20 cellular contexts compared by ENCODE assay signal in the genomic region with DNA sequence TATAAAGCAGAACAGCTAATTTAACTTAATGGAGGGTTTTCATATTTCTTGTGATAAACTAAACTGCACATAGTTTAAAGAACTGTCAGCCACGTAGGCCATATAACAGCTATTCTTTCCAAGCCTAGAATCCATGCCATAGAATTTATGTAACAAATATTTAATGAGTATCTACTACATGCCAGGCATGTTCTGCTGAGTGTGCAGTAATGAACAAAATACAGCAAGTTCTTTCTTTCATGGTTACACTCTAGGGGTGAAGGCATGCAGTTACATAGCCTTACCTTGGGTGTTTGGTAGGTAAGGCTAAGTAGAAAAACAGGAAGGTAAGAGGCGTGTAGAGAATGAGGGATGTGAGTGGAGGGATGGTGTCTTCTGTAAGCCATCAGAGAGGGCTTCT. TPM values are rescaled to one million over a fixed set of nuclear protein-coding genes. Genes with fewer than 3 reads are reported as not detected.
DNase-seq lines count a peak whose midpoint lies in the region; ATAC-seq and TF ChIP-seq lines count a peak whose summit lies in the region.
"Had no signal": no experiment of that assay in that cellular context is flagged by ENCODE, and none has a peak within 500 bp of the region (broad histone marks: within the 10 kb centered on the region; RNA-seq: fewer than 3 reads in every experiment).

No MANE protein-coding gene starts in this region.

- no peak overlapping the region for H3K4me3 ChIP-seq in Peyer's patch
- H3K4me3 ChIP-seq in stomach = no peak overlapping the region
- H3K4me3 ChIP-seq: lung had no signal

- POLR2A ChIA-PET in T-cell (lab: Charles Lee) = interaction anchor here in 1 of 2 donors (0.5 kb wide), 1 partner anchor 102 kb away, joined by 3 read pairs; no protein-coding TSS in a partner anchor

- CTCF ChIA-PET in activated naive CD4-positive, alpha-beta T cell treated with anti-CD3 and anti-CD28 coated beads, Interleukin-2, amount 10 ng/mL, durations not matched to agents 7 days and 5 days (lab: Charles Lee) = interaction anchor here (0.9 kb wide), 1 partner anchor 89 kb away, joined by 3 read pairs; no protein-coding TSS in a partner anchor
- CTCF ChIA-PET in T-cell (lab: Charles Lee) = interaction anchor here (0.6 to 1.1 kb wide), 4 partner anchors 9 to 275 kb away, joined by 3 to 4 read pairs (median 3); no protein-coding TSS in a partner anchor

- no peak for ATAC-seq in activated naive CD4-positive, alpha-beta T cell treated with anti-CD3 and anti-CD28 coated beads, Interleukin-2, amount 50 U/mL, for 72 hours
- no peak for ATAC-seq in T-cell (replicated peaks in 1 of 4)
- ATAC-seq in esophagus mucosa = peak; percentile 27
- no peak for ATAC-seq in GM21528 (IDR thresholded peaks at IDR 0.05; ENCODE audit: low FRiP score, unreplicated experiment)
- ATAC-seq: activated CD8-positive, alpha-beta memory T cell treated with anti-CD3 and anti-CD28 coated beads, Interleukin-2, amount 10 ng/mL, durations not matched to agents 7 days and 5 days; HCT116 had no signal

- TF ChIP-seq POLR2A in Peyer's patch (IDR thresholded peaks at IDR 0.05) (no peak), stomach (IDR thresholded peaks at IDR 0.05) (no peak)

- no peak overlapping the region for H3K27ac ChIP-seq in Peyer's patch
- H3K27ac ChIP-seq in stomach = no peak overlapping the region

- intact Hi-C loops in stomach (cut with DNase I; ENCODE audit: low total_unique reads) = no loop called here

- TF ChIP-seq EP300 in stomach (IDR thresholded peaks at IDR 0.05) = no peak

- H3K4me1 Mint-ChIP-seq in activated naive CD4-positive, alpha-beta T cell treated with anti-CD3 and anti-CD28 coated beads, Interleukin-2, amount 10 ng/mL, durations not matched to agents 7 days and 5 days = peaks cover 47% of the 10 kb centered on the region
- H3K4me1 Mint-ChIP-seq in T-cell = peaks cover 73 to 74% (median 73%) of the 10 kb centered on the region in 3 donors

- 86 to 94% (median 90%) methylated on average over 2 of the region's 2 CpGs for WGBS in stomach, 5 donors

- no peak for TF ChIP-seq CTCF in Peyer's patch (IDR thresholded peaks at IDR 0.05)
- no peak for TF ChIP-seq CTCF in stomach (IDR thresholded peaks at IDR 0.05)

- H3K36me3 ChIP-seq in Peyer's patch (no peaks in the 10 kb centered on the region), stomach (no peaks in the 10 kb centered on the region)

- peaks cover 14 to 39% of the 10 kb centered on the region in 2 donors for H3K36me3 Mint-ChIP-seq in activated naive CD4-positive, alpha-beta T cell treated with anti-CD3 and anti-CD28 coated beads, Interleukin-2, amount 50 U/mL, for 72 hours
- peaks cover 28% of the 10 kb centered on the region for H3K36me3 Mint-ChIP-seq in activated naive CD4-positive, alpha-beta T cell treated with anti-CD3 and anti-CD28 coated beads, Interleukin-2, amount 10 ng/mL, durations not matched to agents 7 days and 5 days
- H3K36me3 Mint-ChIP-seq in T-cell = peaks cover 18% of the 10 kb centered on the region

- H3K27ac Mint-ChIP-seq in activated naive CD4-positive, alpha-beta T cell treated with anti-CD3 and anti-CD28 coated beads, Interleukin-2, amount 50 U/mL, for 72 hours = peak overlapping the region; percentile 0 to 96
- no peak overlapping the region for H3K27ac Mint-ChIP-seq in activated naive CD4-positive, alpha-beta T cell treated with anti-CD3 and anti-CD28 coated beads, Interleukin-2, amount 10 ng/mL, durations not matched to agents 7 days and 5 days
- H3K27ac Mint-ChIP-seq in T-cell = peak overlapping the region; percentile 12 to 55
- H3K27ac Mint-ChIP-seq: activated CD8-positive, alpha-beta memory T cell treated with anti-CD3 and anti-CD28 coated beads, Interleukin-2, amount 10 ng/mL, durations not matched to agents 7 days and 5 days had no signal

- peaks cover 0 to 18% (median 6%) of the 10 kb centered on the region in 4 donors for H3K4me1 ChIP-seq in Peyer's patch
- H3K4me1 ChIP-seq in stomach = peaks cover 22 to 60% (median 40%) of the 10 kb centered on the region in 4 donors

- H3K9me3 ChIP-seq in Peyer's patch (no peaks in the 10 kb centered on the region), stomach (no peaks in the 10 kb centered on the region)

- H3K27me3 ChIP-seq in Peyer's patch (no peaks in the 10 kb centered on the region), stomach (no peaks in the 10 kb centered on the region)

- H3K4me3 Mint-ChIP-seq in activated naive CD4-positive, alpha-beta T cell treated with anti-CD3 and anti-CD28 coated beads, Interleukin-2, amount 10 ng/mL, durations not matched to agents 7 days and 5 days = no peak overlapping the region
- peak overlapping the region in 2 of 3 donors; percentile 1 to 5 for H3K4me3 Mint-ChIP-seq in T-cell
- H3K4me3 Mint-ChIP-seq: activated CD8-positive, alpha-beta memory T cell treated with anti-CD3 and anti-CD28 coated beads, Interleukin-2, amount 10 ng/mL, durations not matched to agents 7 days and 5 days had no signal

- DNase-seq in activated naive CD4-positive, alpha-beta T cell treated with anti-CD3 and anti-CD28 coated beads, Interleukin-2, amount 50 U/mL, for 72 hours (ENCODE audit: low spot score in 2 of 2) = no peak
- DNase-seq in activated naive CD4-positive, alpha-beta T cell treated with anti-CD3 and anti-CD28 coated beads, Interleukin-2, amount 10 ng/mL, durations not matched to agents 7 days and 5 days = no peak
- DNase-seq in T-cell (no peak), Peyer's patch (no peak), DMS153 (lab: John Stamatoyannopoulos, UW) (no peak), stomach (no peak)
- DNase-seq: activated CD4-positive, CD25-positive, alpha-beta regulatory T cell treated with anti-CD3 and anti-CD28 coated beads, Interleukin-2, amount 50 U/mL, for 72 hours; activated CD8-positive, alpha-beta memory T cell treated with anti-CD3 and anti-CD28 coated beads, Interleukin-2, amount 10 ng/mL, durations not matched to agents 7 days and 5 days; activated naive CD4-positive, alpha-beta T cell treated with Interleukin-2 at 50 U/mL for 16 hours; effector CD8-positive, alpha-beta T cell; islet precursor cell; NCI-H1417; NCI-H2107; NCI-H510A; occipital lobe; stimulated activated CD4-positive, alpha-beta T cell treated with anti-CD3 and anti-CD28 coated beads, Interleukin-12 subunit alpha, Interleukin-12 subunit beta, amount 100 ng/mL, for 4 hours had no signal

- no peaks in the 10 kb centered on the region for H3K27me3 Mint-ChIP-seq in activated naive CD4-positive, alpha-beta T cell treated with anti-CD3 and anti-CD28 coated beads, Interleukin-2, amount 10 ng/mL, durations not matched to agents 7 days and 5 days
- no peaks in the 10 kb centered on the region for H3K27me3 Mint-ChIP-seq in T-cell
- H3K27me3 Mint-ChIP-seq: activated CD8-positive, alpha-beta memory T cell treated with anti-CD3 and anti-CD28 coated beads, Interleukin-2, amount 10 ng/mL, durations not matched to agents 7 days and 5 days had no signal

- H3K9me3 Mint-ChIP-seq in activated naive CD4-positive, alpha-beta T cell treated with anti-CD3 and anti-CD28 coated beads, Interleukin-2, amount 50 U/mL, for 72 hours = peaks cover 0 to 7% of the 10 kb centered on the region in 2 donors
- H3K9me3 Mint-ChIP-seq in activated naive CD4-positive, alpha-beta T cell treated with anti-CD3 and anti-CD28 coated beads, Interleukin-2, amount 10 ng/mL, durations not matched to agents 7 days and 5 days = peaks cover 4% of the 10 kb centered on the region
- H3K9me3 Mint-ChIP-seq in T-cell = no peaks in the 10 kb centered on the region

RNA-seq across cellular contexts. Expression of a gene that starts 4.6 kb away (rescaled TPM):
- total RNA-seq in activated naive CD4-positive, alpha-beta T cell treated with anti-CD3 and anti-CD28 coated beads, Interleukin-2, amount 50 U/mL, for 72 hours = 10 to 100 TPM; 53.9 to 61.5 TPM
- total RNA-seq in T-cell (10 to 100 TPM; 69.0 to 84.8 (median 75.7) TPM), esophagus mucosa (32.4 TPM), Peyer's patch (10 to 100 TPM; 28.4 to 98.2 (median 37.8) TPM), stomach (100 to 1,000 TPM in 1 of 5 donors, 10 to 100 TPM in 4; 20.5 to 122 (median 75.8) TPM)
- 10 to 100 TPM; 19.7 to 41.7 (median 26.5) TPM for polyA plus RNA-seq in stomach
